In the genomic region with DNA sequence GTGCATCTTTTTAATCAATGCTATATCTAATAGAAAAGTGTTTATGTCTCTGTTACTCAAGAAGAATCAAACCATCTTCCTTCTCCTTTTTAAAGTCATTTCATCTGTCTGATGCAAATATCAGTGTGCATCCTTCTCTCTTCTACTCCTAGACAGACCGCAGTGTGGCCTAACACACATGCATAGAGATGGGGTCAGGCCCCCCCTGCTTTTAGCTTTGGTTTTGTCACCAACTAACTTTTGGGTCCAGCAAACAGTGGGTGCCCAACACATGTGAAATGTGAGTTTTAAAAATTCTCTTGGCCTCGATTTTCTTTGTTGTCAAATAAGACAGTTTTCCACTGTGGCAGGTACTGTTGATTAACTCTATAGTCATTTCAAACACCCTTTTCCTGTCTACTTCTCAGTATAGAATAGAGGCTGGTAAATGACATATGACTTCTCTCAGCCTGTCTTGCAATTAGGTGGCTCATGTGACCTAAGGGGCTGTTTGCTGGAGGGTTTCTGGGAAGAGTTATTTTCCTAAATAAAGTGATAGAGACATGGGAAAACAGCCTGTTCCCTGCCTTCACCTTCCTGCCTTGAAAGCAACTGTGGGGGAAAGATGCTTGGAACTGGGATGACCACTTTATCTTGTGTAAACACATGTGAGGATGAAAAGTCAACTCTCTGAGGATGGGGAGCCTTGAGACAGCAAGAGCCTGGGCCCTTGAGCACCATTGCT, we compare ENCODE assay signal across 13 cellular contexts.
A peak's percentile ranks its signal among the peaks of the same experiment; 100 is the strongest.
DNase-seq lines count a peak whose midpoint lies in the region; ATAC-seq and TF ChIP-seq lines count a peak whose summit lies in the region.
"Had no signal": no experiment of that assay in that cellular context is flagged by ENCODE, and none has a peak within 500 bp of the region (broad histone marks: within the 10 kb centered on the region; RNA-seq: fewer than 3 reads in every experiment).

No MANE protein-coding gene starts in this region.

- intact Hi-C loops in ascending aorta (cut with DNase I) (no loop called here), right cardiac atrium (cut with DNase I) (no loop called here)

- H3K36me3 ChIP-seq in ascending aorta: no peaks in the 10 kb centered on the region
- H3K36me3 ChIP-seq: uterus had no signal

- H3K9me3 Mint-ChIP-seq in activated T-helper 17 cell treated with anti-CD3 and anti-CD28 coated beads, Interleukin-2, amount 50 U/mL, for 72 hours: peaks cover 8% of the 10 kb centered on the region

- no peak for DNase-seq in ascending aorta (ENCODE audit: low spot score in 2 of 2)
- no peak for DNase-seq in right cardiac atrium
- DNase-seq in NCI-H1930 (lab: John Stamatoyannopoulos, UW): no peak
- DNase-seq in GM03348 (ENCODE audit: low spot score): no peak
- DNase-seq: anterior cingulate cortex, Caco-2, IMR-90, NCI-H748 treated with DMSO at 0.1 percent for 48 hours, uterus had no signal

- H3K4me1 Mint-ChIP-seq in activated T-helper 17 cell treated with anti-CD3 and anti-CD28 coated beads, Interleukin-2, amount 50 U/mL, for 72 hours: peaks cover 68% of the 10 kb centered on the region

- H3K27me3 ChIP-seq in ascending aorta: no peaks in the 10 kb centered on the region
- no peaks in the 10 kb centered on the region for H3K27me3 ChIP-seq in right cardiac atrium (ENCODE audit: control insufficient read depth, insufficient read depth)
- H3K27me3 ChIP-seq: uterus had no signal

- H3K4me3 Mint-ChIP-seq in activated T-helper 17 cell treated with anti-CD3 and anti-CD28 coated beads, Interleukin-2, amount 50 U/mL, for 72 hours: peak overlapping the region; percentile 88

- H3K27ac ChIP-seq in ascending aorta (no peak overlapping the region), right cardiac atrium (ENCODE audit: low read length) (no peak overlapping the region)
- H3K27ac ChIP-seq: uterus had no signal

- 87% methylated on average over 2 of the region's 2 CpGs for WGBS in right cardiac atrium

- H3K9me3 ChIP-seq in ascending aorta (no peaks in the 10 kb centered on the region), right cardiac atrium (ENCODE audit: control insufficient read depth, low read length) (no peaks in the 10 kb centered on the region)
- H3K9me3 ChIP-seq: Caco-2, uterus had no signal

- ATAC-seq in GM18502 (IDR thresholded peaks at IDR 0.05; ENCODE audit: poor library complexity, unreplicated experiment): peak; percentile 58
- peak; percentile 42 for ATAC-seq in GM21381 (IDR thresholded peaks at IDR 0.05; ENCODE audit: unreplicated experiment)
- peak; percentile 37 for ATAC-seq in HG03108 (IDR thresholded peaks at IDR 0.05; ENCODE audit: unreplicated experiment)
- peak; percentile 71 for ATAC-seq in activated T-helper 17 cell treated with anti-CD3 and anti-CD28 coated beads, Interleukin-2, amount 50 U/mL, for 72 hours (replicated peaks)
- ATAC-seq in right cardiac atrium: no peak

- H3K4me3 ChIP-seq in ascending aorta: no peak overlapping the region
- no peak overlapping the region for H3K4me3 ChIP-seq in right cardiac atrium (ENCODE audit: low read length)
- H3K4me3 ChIP-seq: uterus had no signal

- peaks cover 9% of the 10 kb centered on the region for H3K36me3 Mint-ChIP-seq in activated T-helper 17 cell treated with anti-CD3 and anti-CD28 coated beads, Interleukin-2, amount 50 U/mL, for 72 hours (ENCODE audit: low read depth)

- H3K4me1 ChIP-seq in ascending aorta (no peaks in the 10 kb centered on the region), right cardiac atrium (ENCODE audit: control insufficient read depth, insufficient read depth, low read length) (no peaks in the 10 kb centered on the region)
- H3K4me1 ChIP-seq: Caco-2, uterus had no signal

- no peaks in the 10 kb centered on the region for H3K27me3 Mint-ChIP-seq in activated T-helper 17 cell treated with anti-CD3 and anti-CD28 coated beads, Interleukin-2, amount 50 U/mL, for 72 hours

- TF ChIP-seq CTCF in ascending aorta (IDR thresholded peaks at IDR 0.05): no peak

- peak overlapping the region; percentile 99 for H3K27ac Mint-ChIP-seq in activated T-helper 17 cell treated with anti-CD3 and anti-CD28 coated beads, Interleukin-2, amount 50 U/mL, for 72 hours

Comparison
In these comparisons a context has a peak if more than half of its experiments do, and no peak if none do; other contexts are left out.
1. ATAC-seq: peak in GM18502 (single experiment), GM21381 (single experiment), HG03108 (single experiment) and activated T-helper 17 cell treated with anti-CD3 and anti-CD28 coated beads, Interleukin-2, amount 50 U/mL, for 72 hours (single experiment); none in right cardiac atrium (0 of 2).